ENCODE assay signal across 1 cellular context in genomic region chr2:20612835-20613341, GRCh38.
TF ChIP-seq lines count a peak whose summit lies in the region.

No MANE protein-coding gene starts in this region.

TF ChIP-seq in liver, 16 proteins besides CTCF, POLR2A, EP300 and RAD21 (continued from another document):
- TF ChIP-seq REST (IDR thresholded peaks at IDR 0.05) (no peak), EGR1 (IDR thresholded peaks at IDR 0.05; ENCODE audit: low read depth in 2 of 2) (no peak), TAF1 (conservative IDR thresholded peaks at IDR 0.05) (no peak)
